ENCODE assay signal across 9 cellular contexts in genomic region chr13:39038569-39038898, GRCh38. TPM values are rescaled to one million over a fixed set of nuclear protein-coding genes. Genes with fewer than 3 reads are reported as not detected.
DNase-seq lines count a peak whose midpoint lies in the region; ATAC-seq and TF ChIP-seq lines count a peak whose summit lies in the region.
"Had no signal": no experiment of that assay in that cellular context is flagged by ENCODE, and none has a peak within 500 bp of the region (broad histone marks: within the 10 kb centered on the region; RNA-seq: fewer than 3 reads in every experiment).

No MANE protein-coding gene starts in this region.

- peak; percentile 32 for ATAC-seq in GM21825 (IDR thresholded peaks at IDR 0.05; ENCODE audit: unreplicated experiment)
- peak; percentile 44 for ATAC-seq in aorta (ENCODE audit: low FRiP score)

- H3K4me3 ChIP-seq in GM12865 (ENCODE audit: low read depth, low read length) (peak overlapping the region; percentile 84), fibroblast of lung (replicated peaks in 1 of 4; ENCODE audit: control extremely low read depth in 1 of 4, insufficient read depth in 1 of 4, low read depth in 3 of 4, low read length in 4 of 4) (peak overlapping the region; percentile 71 to 99 (median 92)), parathyroid adenoma (ENCODE audit: low read depth, low read length) (peak overlapping the region; percentile 97), aorta (ENCODE audit: low read length in 2 of 2) (peak overlapping the region; percentile 78 to 96)

- peak overlapping the region; percentile 97 for H3K4me2 ChIP-seq in fibroblast of lung (ENCODE audit: extremely low read depth, insufficient read depth, low read length)
- peak overlapping the region; percentile 60 for H3K4me2 ChIP-seq in parathyroid adenoma (ENCODE audit: low read length)

- H4K20me1 ChIP-seq in fibroblast of lung (ENCODE audit: control insufficient read depth, extremely low read depth, insufficient read depth, low read length): no peaks in the 10 kb centered on the region

- H3K79me2 ChIP-seq in fibroblast of lung (ENCODE audit: control insufficient read depth, insufficient read depth, low read length): peaks cover 44% of the 10 kb centered on the region
- peaks cover 7% of the 10 kb centered on the region for H3K79me2 ChIP-seq in parathyroid adenoma

- intact Hi-C loops in aorta (cut with DNase I): loop anchor here in 1 of 2 donors (10.0 kb wide), 1 partner anchor 616 kb away; the partner anchor contains the start of gene COG6

- peak; percentile 73 for DNase-seq in GM12865 (ENCODE audit: low read depth)
- peak; percentile 11 for DNase-seq in LoVo (ENCODE audit: low spot score)
- peak; percentile 43 for DNase-seq in activated CD8-positive, alpha-beta memory T cell treated with anti-CD3 and anti-CD28 coated beads, Interleukin-2, amount 50 U/mL, for 4 hours
- DNase-seq in fibroblast of lung (ENCODE audit: low read depth in 2 of 2): no peak
- peak in 1 of 2 donors; percentile 57 for DNase-seq in aorta
- no peak for DNase-seq in NCI-H1930 (lab: John Stamatoyannopoulos, UW)

- no peaks in the 10 kb centered on the region for H3K4me1 ChIP-seq in fibroblast of lung (ENCODE audit: control insufficient read depth, extremely low read depth, insufficient read depth, low read length)
- no peaks in the 10 kb centered on the region for H3K4me1 ChIP-seq in parathyroid adenoma
- H3K4me1 ChIP-seq in aorta (ENCODE audit: control insufficient read depth in 1 of 2, insufficient read depth in 2 of 2, low read length in 2 of 2): no peaks in the 10 kb centered on the region

- no peaks in the 10 kb centered on the region for H3K27me3 ChIP-seq in fibroblast of lung (ENCODE audit: control insufficient read depth, insufficient read depth, low read length)
- H3K27me3 ChIP-seq in parathyroid adenoma (ENCODE audit: control insufficient read depth, insufficient read depth, low read length): no peaks in the 10 kb centered on the region
- H3K27me3 ChIP-seq in aorta (ENCODE audit: control insufficient read depth in 1 of 2, insufficient read depth in 2 of 2, low read length in 1 of 2): no peaks in the 10 kb centered on the region

- WGBS in aorta, 2 donors: 0% methylated on average over 13 of the region's 13 CpGs

- peak overlapping the region; percentile 84 for H3K27ac ChIP-seq in fibroblast of lung (ENCODE audit: insufficient read depth, low read length)
- H3K27ac ChIP-seq in parathyroid adenoma: peak overlapping the region; percentile 89
- peak overlapping the region in 1 of 2 donors; percentile 22 for H3K27ac ChIP-seq in aorta (ENCODE audit: low read depth in 1 of 2, low read length in 2 of 2)

- no peak for TF ChIP-seq CTCF in GM12865 (IDR thresholded peaks at IDR 0.05; ENCODE audit: insufficient read depth, low read depth, low read length, missing control alignments)
- no peak for TF ChIP-seq CTCF in fibroblast of lung (conservative IDR thresholded peaks at IDR 0.05 in 1 of 2, IDR thresholded peaks at IDR 0.05 in 1 of 2; ENCODE audit: low read depth in 1 of 2, low read length in 2 of 2)
- no peak for TF ChIP-seq CTCF in parathyroid adenoma (IDR thresholded peaks at IDR 0.05)

- no peaks in the 10 kb centered on the region for H3K36me3 ChIP-seq in fibroblast of lung (ENCODE audit: control insufficient read depth, insufficient read depth, low read length)
- H3K36me3 ChIP-seq in parathyroid adenoma (ENCODE audit: control insufficient read depth, insufficient read depth, low read length): no peaks in the 10 kb centered on the region
- no peaks in the 10 kb centered on the region for H3K36me3 ChIP-seq in aorta (ENCODE audit: control insufficient read depth in 1 of 2, insufficient read depth in 2 of 2, low read length in 1 of 2)

- H3K9me3 ChIP-seq in fibroblast of lung (ENCODE audit: control insufficient read depth, insufficient read depth, low read depth, low read length) (no peaks in the 10 kb centered on the region), parathyroid adenoma (ENCODE audit: control insufficient read depth, low read length) (no peaks in the 10 kb centered on the region), aorta (ENCODE audit: control insufficient read depth, low read length) (no peaks in the 10 kb centered on the region)

- H3K9ac ChIP-seq in fibroblast of lung (ENCODE audit: insufficient read depth, low read length) (peak overlapping the region; percentile 85), parathyroid adenoma (no peak overlapping the region)

- H2AFZ ChIP-seq in fibroblast of lung (ENCODE audit: low read length): peak overlapping the region; percentile 98
- peak overlapping the region; percentile 91 for H2AFZ ChIP-seq in parathyroid adenoma

RNA-seq across cellular contexts. Expression of gene NHLRC3, which starts 0.3 kb away (rescaled TPM):
- total RNA-seq in fibroblast of lung: 21.6 and 24.3 TPM in 2 replicates
- 7.5 and 9.8 TPM in 2 replicates for polyA plus RNA-seq in fibroblast of lung
- 7.2 TPM in 2 replicates for polyA plus RNA-seq in fibroblast of lung (2012)
- polyA minus RNA-seq in fibroblast of lung (ENCODE audit: low replicate concordance): 0.51 and 3.0 TPM in 2 replicates
- total RNA-seq in aorta: 10 to 100 TPM; 21.9 to 35.9 TPM
- polyA plus RNA-seq in aorta: 10 to 100 TPM in 1 of 2 donors, 1 to 10 TPM in 1; 5.4 to 17.4 TPM

RNA-seq across cellular contexts. Expression of gene PROSER1, which starts 0.6 kb away (rescaled TPM):
- total RNA-seq in fibroblast of lung (7.4 and 13.9 TPM in 2 replicates), aorta (10 to 100 TPM; 22.4 to 26.4 TPM)
- polyA plus RNA-seq in fibroblast of lung (9.5 and 13.7 TPM in 2 replicates), aorta (10 to 100 TPM in 1 of 2 donors, 1 to 10 TPM in 1; 2.0 to 10.7 TPM)
- 8.3 and 11.2 TPM in 2 replicates for polyA plus RNA-seq in fibroblast of lung (2012)
- polyA minus RNA-seq in fibroblast of lung (ENCODE audit: low replicate concordance): 11.2 and 11.8 TPM in 2 replicates

RNA-seq across cellular contexts. Expression of gene STOML3, which starts 47.9 kb away (rescaled TPM):
- not detected in 2 replicates for total RNA-seq in fibroblast of lung
- not detected in 2 replicates for polyA plus RNA-seq in fibroblast of lung
- polyA plus RNA-seq in fibroblast of lung (2012): not detected in 2 replicates
- not detected in 2 replicates for polyA minus RNA-seq in fibroblast of lung (ENCODE audit: low replicate concordance)
- total RNA-seq in aorta: not detected
- not detected for polyA plus RNA-seq in aorta
- total RNA-seq: lung microvascular endothelial cell had no signal

Comparison
In these comparisons a context has a peak if more than half of its experiments do, and no peak if none do; other contexts are left out.
1. DNase-seq: peak in GM12865 (single experiment), LoVo (single experiment) and activated CD8-positive, alpha-beta memory T cell treated with anti-CD3 and anti-CD28 coated beads, Interleukin-2, amount 50 U/mL, for 4 hours (single experiment); none in fibroblast of lung (0 of 2) and NCI-H1930 (0 of 2).
2. Peak in every context shown above with its lines, with median percentiles within 50 percentile points of each other: H3K4me3 ChIP-seq.